ENCODE assay signal across 8 cellular contexts in the genomic region with DNA sequence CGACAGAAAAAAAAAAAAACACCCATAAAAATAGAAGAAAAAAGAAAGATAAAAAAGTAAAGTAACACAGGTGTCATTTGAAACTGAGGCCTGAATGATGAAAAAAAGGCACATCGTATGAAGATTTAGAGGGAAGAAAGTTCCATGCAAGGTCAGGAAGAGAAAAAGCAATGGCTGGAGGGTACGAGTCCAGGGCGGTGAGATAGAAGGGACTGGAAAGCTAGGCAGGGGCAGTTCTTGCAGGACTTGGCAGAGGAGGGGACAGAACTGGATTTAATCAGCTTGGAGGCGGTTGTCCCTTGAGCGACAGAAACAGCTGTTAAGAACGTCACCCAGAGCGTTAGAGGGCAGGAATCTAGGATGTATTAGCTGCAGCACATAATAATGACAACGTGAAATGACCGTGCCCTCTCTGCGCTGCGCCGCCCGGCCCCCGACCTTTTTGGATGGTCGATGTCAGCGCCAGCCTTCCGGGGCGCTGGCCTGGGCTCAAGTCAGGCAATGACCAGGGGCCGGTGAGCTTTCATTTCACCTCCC. TPM values are rescaled to one million over a fixed set of nuclear protein-coding genes. Genes with fewer than 3 reads are reported as not detected.
DNase-seq lines count a peak whose midpoint lies in the region; ATAC-seq and TF ChIP-seq lines count a peak whose summit lies in the region.

No MANE protein-coding gene starts in this region.

- H3K9me3 ChIP-seq in heart right ventricle: no peaks in the 10 kb centered on the region

- no peaks in the 10 kb centered on the region for H3K27me3 ChIP-seq in heart right ventricle

- no peaks in the 10 kb centered on the region for H3K36me3 ChIP-seq in heart right ventricle

- peak overlapping the region; percentile 88 to 98 for H3K27ac Mint-ChIP-seq in activated naive CD4-positive, alpha-beta T cell treated with anti-CD3 and anti-CD28 coated beads, Interleukin-2, amount 50 U/mL, for 72 hours

- intact Hi-C loops in heart right ventricle (cut with DNase I): loop anchor here in 6 of 10 donors (2.0 to 10.0 kb wide), 5 partner anchors 40 to 173 kb away; partner anchors contain the start of gene PSMD9 (in 1 of the 6)

- ATAC-seq in HG02759 (IDR thresholded peaks at IDR 0.05; ENCODE audit: unreplicated experiment) (peak; percentile 24), heart right ventricle (peak; percentile 66 to 87 (median 83))
- ATAC-seq in activated naive CD4-positive, alpha-beta T cell treated with anti-CD3 and anti-CD28 coated beads, Interleukin-2, amount 50 U/mL, for 72 hours: peak; percentile 37 to 46

- peaks cover 0 to 9% of the 10 kb centered on the region in 2 donors for H3K36me3 Mint-ChIP-seq in activated naive CD4-positive, alpha-beta T cell treated with anti-CD3 and anti-CD28 coated beads, Interleukin-2, amount 50 U/mL, for 72 hours

- peak overlapping the region; percentile 71 to 98 (median 94) for H3K4me3 ChIP-seq in heart right ventricle

- H3K27ac ChIP-seq in heart right ventricle: peak overlapping the region; percentile 85 to 96 (median 91)

- TF ChIP-seq CTCF in heart right ventricle (IDR thresholded peaks at IDR 0.05): no peak

- H3K9me3 Mint-ChIP-seq in activated naive CD4-positive, alpha-beta T cell treated with anti-CD3 and anti-CD28 coated beads, Interleukin-2, amount 50 U/mL, for 72 hours: no peaks in the 10 kb centered on the region

- peaks cover 8 to 27% (median 17%) of the 10 kb centered on the region in 9 donors for H3K4me1 ChIP-seq in heart right ventricle

- WGBS in heart right ventricle, 2 donors: 1% methylated on average over 19 to 20 of the region's 20 CpGs

- DNase-seq in activated CD8-positive, alpha-beta memory T cell treated with anti-CD3 and anti-CD28 coated beads, Interleukin-2, amount 50 U/mL, for 48 hours: peak; percentile 61
- no peak for DNase-seq in activated CD8-positive, alpha-beta memory T cell treated with anti-CD3 and anti-CD28 coated beads, Interleukin-2, amount 50 U/mL, for 4 hours
- peak; percentile 5 for DNase-seq in NCI-H2107 (lab: John Stamatoyannopoulos, UW)
- DNase-seq in activated naive CD4-positive, alpha-beta T cell treated with anti-CD3 and anti-CD28 coated beads, Interleukin-2, amount 50 U/mL, for 72 hours (ENCODE audit: low spot score in 2 of 2): peak in 1 of 2 donors; percentile 61
- DNase-seq in heart right ventricle: peak; percentile 48 to 66
- peak; percentile 41 for DNase-seq in pons (ENCODE audit: low spot score)
- DNase-seq in activated effector memory CD4-positive, alpha-beta T cell treated with Interleukin-2 at 50 U/mL for 16 hours: no peak

RNA-seq across cellular contexts. Expression of gene TMEM120B, which starts 0.6 kb away (rescaled TPM):
- 10 to 100 TPM in 1 of 2 donors, 1 to 10 TPM in 1; 6.3 to 11.8 TPM for total RNA-seq in activated naive CD4-positive, alpha-beta T cell treated with anti-CD3 and anti-CD28 coated beads, Interleukin-2, amount 50 U/mL, for 72 hours
- total RNA-seq in heart right ventricle: 10 to 100 TPM in 2 of 10 donors, 1 to 10 TPM in 8; 5.3 to 12.3 (median 7.3) TPM
- 10 to 100 TPM in 1 of 2 donors, 1 to 10 TPM in 1; 7.7 to 12.7 TPM for polyA plus RNA-seq in heart right ventricle

RNA-seq across cellular contexts. Expression of gene MORN3, which starts 42.5 kb away (rescaled TPM):
- total RNA-seq in activated naive CD4-positive, alpha-beta T cell treated with anti-CD3 and anti-CD28 coated beads, Interleukin-2, amount 50 U/mL, for 72 hours: 1 to 10 TPM; 1.3 to 2.9 TPM
- total RNA-seq in heart right ventricle: under 1 TPM in 5 of 10 donors, not detected in 5; 0.17 to 0.28 (median 0.18) TPM
- under 1 TPM; 0.15 to 0.19 TPM for polyA plus RNA-seq in heart right ventricle

Comparison
In these comparisons a context has a peak if more than half of its experiments do, and no peak if none do; other contexts are left out.
1. DNase-seq: peak in activated CD8-positive, alpha-beta memory T cell treated with anti-CD3 and anti-CD28 coated beads, Interleukin-2, amount 50 U/mL, for 48 hours (single experiment), NCI-H2107 (single experiment), heart right ventricle (2 of 2) and pons (single experiment); none in activated CD8-positive, alpha-beta memory T cell treated with anti-CD3 and anti-CD28 coated beads, Interleukin-2, amount 50 U/mL, for 4 hours (single experiment) and activated effector memory CD4-positive, alpha-beta T cell treated with Interleukin-2 at 50 U/mL for 16 hours (single experiment).
2. ATAC-seq: peak in every context shown above with its lines; median percentile 83 in heart right ventricle; 42 in activated naive CD4-positive, alpha-beta T cell treated with anti-CD3 and anti-CD28 coated beads, Interleukin-2, amount 50 U/mL, for 72 hours; 24 in HG02759.